Comparison of ENCODE assay signal across 9 cellular contexts in the genomic region with DNA sequence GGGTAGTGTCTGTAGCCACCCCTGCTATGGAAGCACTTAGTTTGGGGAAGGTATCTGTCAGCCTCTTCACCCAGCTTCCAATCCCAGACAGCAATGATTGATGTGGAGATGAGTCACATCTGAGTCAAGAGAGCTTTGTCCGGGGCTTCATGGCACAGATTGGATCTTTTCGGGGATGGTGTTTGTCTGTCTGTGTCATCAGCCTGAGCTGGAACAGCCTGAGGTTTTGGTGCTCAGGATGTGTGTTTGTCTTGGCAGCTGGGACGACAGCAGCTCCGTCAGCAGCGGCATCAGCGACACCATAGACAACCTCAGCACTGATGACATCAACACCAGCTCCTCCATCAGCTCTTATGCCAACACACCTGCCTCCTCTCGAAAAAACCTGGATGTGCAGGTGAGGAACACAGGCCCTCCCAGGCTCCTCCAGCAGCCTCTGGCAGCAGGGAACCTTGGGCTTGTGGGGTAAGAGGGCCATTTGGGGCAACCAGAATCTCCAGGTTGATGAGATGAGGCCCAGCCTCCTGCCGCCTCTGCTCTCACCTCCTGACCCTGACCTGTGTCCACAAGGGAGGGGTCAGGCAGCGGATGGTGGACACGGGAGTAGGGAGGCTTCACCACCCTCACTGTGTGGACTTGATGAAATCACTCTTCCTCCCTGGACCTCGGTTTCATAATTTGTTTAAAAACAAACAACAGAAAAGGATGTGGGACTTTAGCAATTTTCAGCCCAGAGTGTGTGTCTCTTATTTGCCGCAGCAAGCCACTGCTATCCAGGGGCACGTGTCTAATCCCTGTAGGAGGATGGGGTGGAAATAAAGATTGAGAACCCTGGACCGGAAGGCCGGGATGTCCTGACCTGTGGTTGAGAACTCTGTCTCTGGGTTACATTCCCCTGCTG.
A peak's percentile ranks its signal among the peaks of the same experiment; 100 is the strongest.
DNase-seq lines count a peak whose midpoint lies in the region; ATAC-seq, FAIRE-seq and TF ChIP-seq lines count a peak whose summit lies in the region.
"Had no signal": no experiment of that assay in that cellular context is flagged by ENCODE, and none has a peak within 500 bp of the region (broad histone marks: within the 10 kb centered on the region; RNA-seq: fewer than 3 reads in every experiment).

No MANE protein-coding gene starts in this region.

- no peaks in the 10 kb centered on the region for H4K20me1 ChIP-seq in GM23248 (ENCODE audit: insufficient read depth)

- H3K4me3 ChIP-seq in GM23248 = no peak overlapping the region
- H3K4me3 ChIP-seq in bronchial epithelial cell (ENCODE audit: low read depth, low read length) = no peak overlapping the region

- H3K27me3 ChIP-seq in GM23248 (replicated peaks; ENCODE audit: insufficient read depth) (no peaks in the 10 kb centered on the region), bronchial epithelial cell (ENCODE audit: control insufficient read depth, insufficient read depth, low read length) (no peaks in the 10 kb centered on the region)

- FAIRE-seq in bronchial epithelial cell (lab: Jason Lieb, UNC) = peak; percentile 95
- FAIRE-seq: islet of Langerhans had no signal

- peak; percentile 92 for DNase-seq in GM23248
- peak; percentile 77 for DNase-seq in NCI-H345 (lab: John Stamatoyannopoulos, UW)
- peak; percentile 94 for DNase-seq in bronchial epithelial cell (ENCODE audit: low read depth)
- DNase-seq in non-pigmented ciliary epithelial cell (ENCODE audit: low read depth) = peak; percentile 71
- no peak for DNase-seq in mesenteric fat pad (ENCODE audit: low spot score)
- DNase-seq in NCI-H526 (lab: John Stamatoyannopoulos, UW) = no peak
- DNase-seq in NCI-H1930 (lab: John Stamatoyannopoulos, UW) = no peak

- H3K36me3 ChIP-seq in GM23248 (ENCODE audit: low read depth) (peaks cover 11% of the 10 kb centered on the region), bronchial epithelial cell (ENCODE audit: control insufficient read depth, insufficient read depth, low read length) (peaks cover 24% of the 10 kb centered on the region)

- H3K9me2 ChIP-seq in GM23248 (ENCODE audit: insufficient read depth) = no peaks in the 10 kb centered on the region

- H2AFZ ChIP-seq in GM23248 = no peak overlapping the region

- H3K9me3 ChIP-seq in GM23248 (ENCODE audit: low read depth) = no peaks in the 10 kb centered on the region

- no peak for ATAC-seq in GM21786 (IDR thresholded peaks at IDR 0.05; ENCODE audit: unreplicated experiment)

- TF ChIP-seq CTCF in bronchial epithelial cell (IDR thresholded peaks at IDR 0.05; ENCODE audit: insufficient read depth, low read length, severe bottlenecking) = peak; percentile 31

- H3K4me1 ChIP-seq in GM23248 (ENCODE audit: insufficient read depth) = peaks cover 26% of the 10 kb centered on the region

- 0 out of 2 replicates have a peak overlapping the region, but pooled peaks have one; percentile 28 for H3K9ac ChIP-seq in GM23248

- peaks cover 34% of the 10 kb centered on the region for H3F3A ChIP-seq in GM23248 (ENCODE audit: insufficient read depth)

- no peak overlapping the region for H3K4me2 ChIP-seq in GM23248 (ENCODE audit: unreplicated experiment)

- H3K79me2 ChIP-seq in GM23248 (ENCODE audit: insufficient read depth) = peaks cover 13% of the 10 kb centered on the region

- in situ Hi-C loops in GM23248 (cut with MboI) = no loop called here

- peak overlapping the region; percentile 49 for H3K27ac ChIP-seq in GM23248

- 55 to 57% methylated on average over 15 of the region's 15 CpGs for WGBS in GM23248 (ENCODE audit: low coverage in 1 of 2, low lambda C conversion rate in 2 of 2, missing lambda C conversion rate in 2 of 2), 2 experiments

Comparison
In these comparisons a context has a peak if more than half of its experiments do, and no peak if none do; other contexts are left out.
1. DNase-seq: peak in GM23248 (single experiment), NCI-H345 (single experiment), bronchial epithelial cell (single experiment) and non-pigmented ciliary epithelial cell (single experiment); none in mesenteric fat pad (single experiment), NCI-H526 (0 of 2) and NCI-H1930 (0 of 2).